1 cellular context compared by ENCODE assay signal in genomic region chr1:64574301-64574700, GRCh38.
TF ChIP-seq lines count a peak whose summit lies in the region.

No MANE protein-coding gene starts in this region.

TF ChIP-seq in IMR-90, 13 proteins besides CTCF, POLR2A, EP300 and RAD21:
- no peak for TF ChIP-seq MAFK (IDR thresholded peaks at IDR 0.05; ENCODE audit: low read depth, low read length)
- TF ChIP-seq RFX5 (IDR thresholded peaks at IDR 0.05; ENCODE audit: low read depth, low read length): no peak
- TF ChIP-seq ELK1 (IDR thresholded peaks at IDR 0.05; ENCODE audit: borderline replicate concordance, low read depth, low read length): no peak
- no peak for TF ChIP-seq MAZ (IDR thresholded peaks at IDR 0.05; ENCODE audit: borderline replicate concordance, low read depth, low read length)
- TF ChIP-seq BHLHE40 (IDR thresholded peaks at IDR 0.05; ENCODE audit: low read depth, low read length): no peak
- TF ChIP-seq USF2 (IDR thresholded peaks at IDR 0.05; ENCODE audit: low read depth, low read length): no peak
- no peak for TF ChIP-seq NFE2L2 (IDR thresholded peaks at IDR 0.05; ENCODE audit: low read depth, low read length)
- no peak for TF ChIP-seq CHD1 (IDR thresholded peaks at IDR 0.05; ENCODE audit: low read depth, low read length)
- no peak for TF ChIP-seq FOS (IDR thresholded peaks at IDR 0.05; ENCODE audit: low read depth, low read length)
- TF ChIP-seq RCOR1 (IDR thresholded peaks at IDR 0.05; ENCODE audit: insufficient replicate concordance, low read length): no peak
- TF ChIP-seq MXI1 (IDR thresholded peaks at IDR 0.05; ENCODE audit: borderline replicate concordance, low read depth, low read length): no peak
- TF ChIP-seq SMC3 (IDR thresholded peaks at IDR 0.05; ENCODE audit: low read depth, low read length): no peak
- TF ChIP-seq CEBPB (IDR thresholded peaks at IDR 0.05; ENCODE audit: low read depth, low read length): no peak
